2 cellular contexts compared by ENCODE assay signal in genomic region chr11:60953781-60954180, GRCh38.
TF ChIP-seq lines count a peak whose summit lies in the region.

No MANE protein-coding gene starts in this region.

TF ChIP-seq in IMR-90, 13 proteins besides CTCF, POLR2A, EP300 and RAD21:
- TF ChIP-seq MAFK (IDR thresholded peaks at IDR 0.05; ENCODE audit: low read depth, low read length), result no peak
- TF ChIP-seq CEBPB (IDR thresholded peaks at IDR 0.05; ENCODE audit: low read depth, low read length), result no peak
- TF ChIP-seq SMC3 (IDR thresholded peaks at IDR 0.05; ENCODE audit: low read depth, low read length), result no peak
- TF ChIP-seq FOS (IDR thresholded peaks at IDR 0.05; ENCODE audit: low read depth, low read length), result no peak
- no peak for TF ChIP-seq RFX5 (IDR thresholded peaks at IDR 0.05; ENCODE audit: low read depth, low read length)
TF ChIP-seq in IMR-90: peak in this region for 0.

TF ChIP-seq in H1, 55 proteins besides CTCF, POLR2A, EP300 and RAD21:
- TF ChIP-seq CTBP2 (IDR thresholded peaks at IDR 0.05; ENCODE audit: borderline replicate concordance, insufficient read depth, insufficient read length, low read length) (no peak), SAP30 (IDR thresholded peaks at IDR 0.05; ENCODE audit: insufficient read depth, insufficient replicate concordance, low read length) (no peak), SRF (IDR thresholded peaks at IDR 0.05; ENCODE audit: low read depth, low read length) (no peak), BRCA1 (IDR thresholded peaks at IDR 0.05; ENCODE audit: low read depth, low read length) (no peak), EZH2 (IDR thresholded peaks at IDR 0.05; ENCODE audit: low read depth, low read length, severe bottlenecking) (no peak), EGR1 (IDR thresholded peaks at IDR 0.05; ENCODE audit: borderline replicate concordance, low read depth, low read length) (no peak), RXRA (IDR thresholded peaks at IDR 0.05; ENCODE audit: insufficient read depth, low read depth, low read length) (no peak), KDM4A (IDR thresholded peaks at IDR 0.05; ENCODE audit: low read depth, low read length, severe bottlenecking) (no peak), KDM1A (IDR thresholded peaks at IDR 0.05; ENCODE audit: borderline replicate concordance, low read length) (no peak)
- TF ChIP-seq, protein P1, sequence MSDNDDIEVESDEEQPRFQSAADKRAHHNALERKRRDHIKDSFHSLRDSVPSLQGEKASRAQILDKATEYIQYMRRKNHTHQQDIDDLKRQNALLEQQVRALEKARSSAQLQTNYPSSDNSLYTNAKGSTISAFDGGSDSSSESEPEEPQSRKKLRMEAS (IDR thresholded peaks at IDR 0.05), result no peak
